8 cellular contexts compared by ENCODE assay signal in genomic region chr10:61900829-61901783, GRCh38. TPM values are rescaled to one million over a fixed set of nuclear protein-coding genes. Genes with fewer than 3 reads are reported as not detected.
DNase-seq lines count a peak whose midpoint lies in the region; ATAC-seq and TF ChIP-seq lines count a peak whose summit lies in the region.

A gene with protein sequence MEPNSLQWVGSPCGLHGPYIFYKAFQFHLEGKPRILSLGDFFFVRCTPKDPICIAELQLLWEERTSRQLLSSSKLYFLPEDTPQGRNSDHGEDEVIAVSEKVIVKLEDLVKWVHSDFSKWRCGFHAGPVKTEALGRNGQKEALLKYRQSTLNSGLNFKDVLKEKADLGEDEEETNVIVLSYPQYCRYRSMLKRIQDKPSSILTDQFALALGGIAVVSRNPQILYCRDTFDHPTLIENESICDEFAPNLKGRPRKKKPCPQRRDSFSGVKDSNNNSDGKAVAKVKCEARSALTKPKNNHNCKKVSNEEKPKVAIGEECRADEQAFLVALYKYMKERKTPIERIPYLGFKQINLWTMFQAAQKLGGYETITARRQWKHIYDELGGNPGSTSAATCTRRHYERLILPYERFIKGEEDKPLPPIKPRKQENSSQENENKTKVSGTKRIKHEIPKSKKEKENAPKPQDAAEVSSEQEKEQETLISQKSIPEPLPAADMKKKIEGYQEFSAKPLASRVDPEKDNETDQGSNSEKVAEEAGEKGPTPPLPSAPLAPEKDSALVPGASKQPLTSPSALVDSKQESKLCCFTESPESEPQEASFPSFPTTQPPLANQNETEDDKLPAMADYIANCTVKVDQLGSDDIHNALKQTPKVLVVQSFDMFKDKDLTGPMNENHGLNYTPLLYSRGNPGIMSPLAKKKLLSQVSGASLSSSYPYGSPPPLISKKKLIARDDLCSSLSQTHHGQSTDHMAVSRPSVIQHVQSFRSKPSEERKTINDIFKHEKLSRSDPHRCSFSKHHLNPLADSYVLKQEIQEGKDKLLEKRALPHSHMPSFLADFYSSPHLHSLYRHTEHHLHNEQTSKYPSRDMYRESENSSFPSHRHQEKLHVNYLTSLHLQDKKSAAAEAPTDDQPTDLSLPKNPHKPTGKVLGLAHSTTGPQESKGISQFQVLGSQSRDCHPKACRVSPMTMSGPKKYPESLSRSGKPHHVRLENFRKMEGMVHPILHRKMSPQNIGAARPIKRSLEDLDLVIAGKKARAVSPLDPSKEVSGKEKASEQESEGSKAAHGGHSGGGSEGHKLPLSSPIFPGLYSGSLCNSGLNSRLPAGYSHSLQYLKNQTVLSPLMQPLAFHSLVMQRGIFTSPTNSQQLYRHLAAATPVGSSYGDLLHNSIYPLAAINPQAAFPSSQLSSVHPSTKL (plus strand): TSS chr10:61901699. CDS start chr10:61901710, 11 bp downstream.

- H3K9me3 ChIP-seq in SK-N-SH (no peaks in the 10 kb centered on the region), right atrium auricular region (no peaks in the 10 kb centered on the region), parathyroid adenoma (ENCODE audit: control insufficient read depth, low read length) (no peaks in the 10 kb centered on the region)

- peaks cover 31% of the 10 kb centered on the region for H3F3A ChIP-seq in SK-N-SH (replicated peaks; ENCODE audit: insufficient read depth)

- H3K9me2 ChIP-seq in SK-N-SH = no peaks in the 10 kb centered on the region

- ATAC-seq in HG03439 (IDR thresholded peaks at IDR 0.05; ENCODE audit: unreplicated experiment) = no peak

- TF ChIP-seq EP300 in SK-N-SH (IDR thresholded peaks at IDR 0.05; ENCODE audit: borderline replicate concordance in 1 of 2, low read depth in 1 of 2, low read length in 1 of 2) = 0 out of 4 replicates have a peak, but pooled peaks of 1 of the 2 experiments have one; percentile 4

- TF ChIP-seq CTCF in SK-N-SH (IDR thresholded peaks at IDR 0.05) = no peak; the same call in 1 of the 2 replicates
- no peak for TF ChIP-seq CTCF in right atrium auricular region (IDR thresholded peaks at IDR 0.05)
- no peak for TF ChIP-seq CTCF in parathyroid adenoma (IDR thresholded peaks at IDR 0.05)

- no peak for TF ChIP-seq RAD21 in SK-N-SH (IDR thresholded peaks at IDR 0.05; ENCODE audit: low read length)

- CTCF ChIA-PET in SK-N-SH (lab: Yijun Ruan, JAX) = interaction anchor here (0.7 to 6.9 kb wide), 8 partner anchors 64 to 761 kb away, joined by 3 to 36 read pairs (median 8); no protein-coding TSS in a partner anchor

- in situ Hi-C loops in KBM-7 (cut with MboI; ENCODE audit: low pct_unique_long_range_greater_than_20kb, low sequenced_read_pairs) = no loop called here

- POLR2A ChIA-PET in SK-N-SH (lab: Yijun Ruan, JAX) = no interaction called here

- H2AFZ ChIP-seq in SK-N-SH (ENCODE audit: low read depth) (peak within 1 kb of the TSS; percentile 92), parathyroid adenoma (peak within 1 kb of the TSS; percentile 65)

- H4K20me1 ChIP-seq in SK-N-SH (ENCODE audit: insufficient read depth) = no peaks in the 10 kb centered on the region

- DNase-seq in DMS53 (lab: John Stamatoyannopoulos, UW) (peak; percentile 88), KBM-7 (peak; percentile 66), SK-N-SH (peak; percentile 68), astrocyte of the hippocampus (ENCODE audit: low read depth, low spot score) (peak; percentile 76), right atrium auricular region (ENCODE audit: low spot score) (no peak), OCI-M2 (lab: John Stamatoyannopoulos, UW; ENCODE audit: unreplicated experiment) (no peak)

- H3K4me3 ChIP-seq in SK-N-SH (ENCODE audit: low read depth in 2 of 2, low read length in 1 of 2) = peak within 1 kb of the TSS; percentile 67 to 84
- peak within 1 kb of the TSS; percentile 73 to 76 for H3K4me3 ChIP-seq in right atrium auricular region
- H3K4me3 ChIP-seq in parathyroid adenoma (ENCODE audit: low read depth, low read length) = peak within 1 kb of the TSS; percentile 69

- H3K4me2 ChIP-seq in SK-N-SH (peak within 1 kb of the TSS; percentile 91), parathyroid adenoma (ENCODE audit: low read length) (peak within 1 kb of the TSS; percentile 90)

- H3K4me1 ChIP-seq in SK-N-SH (ENCODE audit: control insufficient read depth in 1 of 2, insufficient read depth in 2 of 2, low read depth in 1 of 2, low read length in 1 of 2) (peaks cover 26 to 29% of the 10 kb centered on the region in 2 experiments; a peak in 3 of 4 replicates), right atrium auricular region (peaks cover 0 to 39% of the 10 kb centered on the region in 2 donors), parathyroid adenoma (no peaks in the 10 kb centered on the region)

- H3K9ac ChIP-seq in SK-N-SH (peak within 1 kb of the TSS; percentile 87), parathyroid adenoma (no peak within 1 kb of the TSS)

- H3K27ac ChIP-seq in SK-N-SH (ENCODE audit: low read depth in 2 of 2, low read length in 1 of 2) (peak within 1 kb of the TSS; percentile 87 to 99), right atrium auricular region (peak within 1 kb of the TSS; percentile 95 to 96), parathyroid adenoma (peak within 1 kb of the TSS; percentile 21)

- H3K79me2 ChIP-seq in SK-N-SH (ENCODE audit: insufficient read depth) (peaks cover 42% of the 10 kb centered on the region), parathyroid adenoma (no peaks in the 10 kb centered on the region)

- H3K27me3 ChIP-seq in SK-N-SH (ENCODE audit: insufficient read depth) (no peaks in the 10 kb centered on the region), right atrium auricular region (no peaks in the 10 kb centered on the region), parathyroid adenoma (ENCODE audit: control insufficient read depth, insufficient read depth, low read length) (no peaks in the 10 kb centered on the region)

- H3K36me3 ChIP-seq in SK-N-SH (replicated peaks in 1 of 2; ENCODE audit: control insufficient read depth in 1 of 2, insufficient read depth in 2 of 2, low read length in 1 of 2) (no peaks in the 10 kb centered on the region), right atrium auricular region (no peaks in the 10 kb centered on the region), parathyroid adenoma (ENCODE audit: control insufficient read depth, insufficient read depth, low read length) (no peaks in the 10 kb centered on the region)

- WGBS in SK-N-SH (ENCODE audit: low lambda C conversion rate) = under 1% methylated on average over 34 of the region's 34 CpGs

TF ChIP-seq in SK-N-SH, 30 proteins besides CTCF, POLR2A, EP300 and RAD21 (continues in another document):
- TF ChIP-seq NFIC (IDR thresholded peaks at IDR 0.05; ENCODE audit: borderline replicate concordance) (no peak), TEAD4 (IDR thresholded peaks at IDR 0.05; ENCODE audit: borderline replicate concordance, insufficient read depth) (no peak), SIN3A (IDR thresholded peaks at IDR 0.05; ENCODE audit: borderline replicate concordance, low read depth, low read length) (no peak), SMC3 (IDR thresholded peaks at IDR 0.05; ENCODE audit: low read depth, low read length) (no peak), NRF1 (IDR thresholded peaks at IDR 0.05; ENCODE audit: low read depth, low read length) (no peak), POLR2AphosphoS5 (IDR thresholded peaks at IDR 0.05; ENCODE audit: low read depth, low read length) (peak; percentile 63), ZBTB33 (IDR thresholded peaks at IDR 0.05; ENCODE audit: borderline replicate concordance, low read depth) (no peak), EZH2phosphoT487 (IDR thresholded peaks at IDR 0.05; ENCODE audit: borderline replicate concordance, low read depth) (no peak), PBX3 (IDR thresholded peaks at IDR 0.05) (peak; percentile 39), GATA2 (CRISPR knock-in tag; IDR thresholded peaks at IDR 0.05) (no peak), CHD2 (IDR thresholded peaks at IDR 0.05; ENCODE audit: low read length, partially characterized antibody) (no peak), GABPA (IDR thresholded peaks at IDR 0.05; ENCODE audit: low read depth) (no peak), IRF3 (IDR thresholded peaks at IDR 0.05; ENCODE audit: low read depth, low read length) (no peak), JUND (IDR thresholded peaks at IDR 0.05) (no peak), FOXM1 (IDR thresholded peaks at IDR 0.05; ENCODE audit: low read depth) (no peak)

RNA-seq across cellular contexts. Expression of the gene that starts here (rescaled TPM):
- polyA plus RNA-seq in SK-N-SH (2012; rRNA removed) = 10.9 and 18.4 TPM in 2 replicates
- 12.7 and 13.2 TPM in 2 replicates for polyA plus RNA-seq in SK-N-SH (2012; cell fraction: cytosol; rRNA removed)
- polyA plus RNA-seq in SK-N-SH (2012; cell fraction: nucleus; rRNA removed) = 12.0 and 22.4 TPM in 2 replicates
- 10 to 100 TPM; 37.9 to 53.4 TPM for total RNA-seq in right atrium auricular region

Comparison
In these comparisons a context has a peak if more than half of its experiments do, and no peak if none do; other contexts are left out.
1. DNase-seq: peak in DMS53 (single experiment), KBM-7 (single experiment), SK-N-SH (single experiment) and astrocyte of the hippocampus (single experiment); none in right atrium auricular region (single experiment) and OCI-M2 (single experiment).
2. H3K27ac ChIP-seq: peak in every context shown above with its lines; median percentile 96 in right atrium auricular region; 93 in SK-N-SH; 21 in parathyroid adenoma.
3. Peak in every context shown above with its lines, with median percentiles within 50 percentile points of each other: H3K4me3 ChIP-seq.